Comparison of ENCODE assay signal across 1 cellular context in the genomic region with DNA sequence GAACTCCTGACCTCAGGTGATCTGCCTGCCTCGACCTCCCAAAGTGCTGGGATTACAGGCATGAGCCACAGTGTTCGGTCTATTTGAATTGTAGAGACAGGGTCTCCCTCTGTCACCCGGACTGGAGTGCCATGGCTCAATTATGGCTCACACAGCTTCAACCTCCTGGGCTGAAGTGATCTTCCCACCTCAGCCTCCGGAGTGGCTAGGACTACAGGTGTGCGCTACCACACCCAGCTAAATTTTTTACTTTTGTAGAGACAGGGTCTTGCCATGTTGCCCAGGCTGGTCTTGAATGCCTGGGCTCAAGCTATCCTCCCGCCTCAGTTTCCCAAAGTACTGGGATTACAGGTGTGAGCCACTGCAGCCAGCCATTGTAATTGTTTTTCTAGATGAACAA. TPM values are rescaled to one million over a fixed set of nuclear protein-coding genes. Genes with fewer than 3 reads are reported as not detected.
"Had no signal": no experiment of that assay in that cellular context is flagged by ENCODE, and none has a peak within 500 bp of the region (broad histone marks: within the 10 kb centered on the region; RNA-seq: fewer than 3 reads in every experiment).

No MANE protein-coding gene starts in this region.

RNA-seq across cellular contexts. Expression of a gene that starts 14.2 kb away (rescaled TPM):
- total RNA-seq: H1 had no signal
